In genomic region chr6:125821825-125822281, GRCh38 we compare ENCODE assay signal across 10 cellular contexts. TPM values are rescaled to one million over a fixed set of nuclear protein-coding genes. Genes with fewer than 3 reads are reported as not detected.
DNase-seq lines count a peak whose midpoint lies in the region; ATAC-seq, FAIRE-seq and TF ChIP-seq lines count a peak whose summit lies in the region.
"Had no signal": no experiment of that assay in that cellular context is flagged by ENCODE, and none has a peak within 500 bp of the region (broad histone marks: within the 10 kb centered on the region; RNA-seq: fewer than 3 reads in every experiment).

No MANE protein-coding gene starts in this region.

- H3K36me3 ChIP-seq in BE2C (peaks cover 29% of the 10 kb centered on the region), astrocyte (ENCODE audit: insufficient read depth, low read length) (peaks cover 2% of the 10 kb centered on the region), HepG2 (replicated peaks in 1 of 2; ENCODE audit: control insufficient read depth in 1 of 2, insufficient read depth in 2 of 2, low read length in 2 of 2) (no peaks in the 10 kb centered on the region; a peak in 1 of 5 replicates), mesenchymal stem cell (ENCODE audit: control insufficient read depth in 1 of 2, insufficient read depth in 2 of 2, low read depth in 1 of 2, low read length in 2 of 2) (peaks cover 0 to 26% of the 10 kb centered on the region in 2 experiments)

- CTCF ChIA-PET in HepG2 (lab: Yijun Ruan, JAX; ENCODE audit: low intra/inter-chr PET ratio, low total read pairs) = no interaction called here
- CTCF ChIA-PET in CD4-positive, alpha-beta T cell (lab: Charles Lee) = no interaction called here

- H3K9ac ChIP-seq in astrocyte (ENCODE audit: low read length) = no peak overlapping the region
- H3K9ac ChIP-seq in HepG2 (ENCODE audit: insufficient read depth, low read depth, low read length) = peak overlapping the region; percentile 1; the same call in 1 of the 2 replicates
- H3K9ac ChIP-seq in mesenchymal stem cell (ENCODE audit: low read length) = no peak overlapping the region

- H3K27ac ChIP-seq in astrocyte (ENCODE audit: low read depth, low read length) = no peak overlapping the region
- peak overlapping the region; percentile 69 for H3K27ac ChIP-seq in HepG2 (ENCODE audit: extremely low read length, insufficient read depth, low read length)
- H3K27ac ChIP-seq in mesenchymal stem cell (ENCODE audit: low read length, poor library complexity, severe bottlenecking) = no peak overlapping the region
- H3K27ac ChIP-seq in CD4-positive, alpha-beta T cell (ENCODE audit: low read depth, low read length) = no peak overlapping the region

- intact Hi-C loops in HepG2 (cut with micrococcal nuclease; ENCODE audit: unreplicated experiment) = loop anchor here (2.0 kb wide), 1 partner anchor 31 kb away; the partner anchor contains the start of gene NCOA7
- intact Hi-C loops in CD4-positive, alpha-beta T cell (cut with DNase I, micrococcal nuclease) = no loop called here

- no peaks in the 10 kb centered on the region for H3K27me3 ChIP-seq in BE2C
- no peaks in the 10 kb centered on the region for H3K27me3 ChIP-seq in astrocyte (ENCODE audit: insufficient read depth, low read length)
- H3K27me3 ChIP-seq in HepG2 (ENCODE audit: control insufficient read depth in 1 of 2, insufficient read depth in 2 of 2, low read length in 2 of 2) = no peaks in the 10 kb centered on the region
- no peaks in the 10 kb centered on the region for H3K27me3 ChIP-seq in mesenchymal stem cell (ENCODE audit: control insufficient read depth in 1 of 2, insufficient read depth in 1 of 2, low read length in 2 of 2)
- no peaks in the 10 kb centered on the region for H3K27me3 ChIP-seq in CD4-positive, alpha-beta T cell (ENCODE audit: control insufficient read depth, insufficient read depth, low read length)

- H3K4me1 ChIP-seq in BE2C = peaks cover 61% of the 10 kb centered on the region
- peaks cover 4% of the 10 kb centered on the region for H3K4me1 ChIP-seq in astrocyte (ENCODE audit: insufficient read depth, low read length)
- H3K4me1 ChIP-seq in HepG2 (ENCODE audit: insufficient read depth, low read length) = peaks cover 57% of the 10 kb centered on the region
- no peaks in the 10 kb centered on the region for H3K4me1 ChIP-seq in mesenchymal stem cell (ENCODE audit: control insufficient read depth, insufficient read depth, low read depth, low read length)

- H3K27me3 Mint-ChIP-seq in astrocyte (ENCODE audit: low read depth, unreplicated experiment) = no peaks in the 10 kb centered on the region
- no peaks in the 10 kb centered on the region for H3K27me3 Mint-ChIP-seq in CD4-positive, alpha-beta T cell

- H2AK5ac ChIP-seq in mesenchymal stem cell (ENCODE audit: low read length, severe bottlenecking) = no peak overlapping the region

- no peak overlapping the region for H3K27ac Mint-ChIP-seq in astrocyte (ENCODE audit: unreplicated experiment)
- no peak overlapping the region for H3K27ac Mint-ChIP-seq in CD4-positive, alpha-beta T cell

- no peak overlapping the region for H2BK12ac ChIP-seq in mesenchymal stem cell (ENCODE audit: low read length in 2 of 2)

- 29% methylated on average over 3 of the region's 3 CpGs for WGBS in HepG2 (ENCODE audit: low lambda C conversion rate)
- 74% methylated on average over 3 of the region's 3 CpGs for WGBS in mesenchymal stem cell

- H3K14ac ChIP-seq in mesenchymal stem cell (ENCODE audit: low read length in 2 of 2) = no peak overlapping the region

- POLR2A ChIA-PET in HepG2 (lab: Yijun Ruan, JAX) = interaction anchor here (1.0 kb wide), 1 partner anchor 31 kb away, joined by 4 read pairs; the partner anchor contains the start of gene NCOA7
- POLR2A ChIA-PET in CD4-positive, alpha-beta T cell (lab: Charles Lee) = no interaction called here

- H3K36me3 Mint-ChIP-seq in astrocyte (ENCODE audit: low read depth, unreplicated experiment) = peaks cover 7% of the 10 kb centered on the region
- H3K36me3 Mint-ChIP-seq in CD4-positive, alpha-beta T cell (ENCODE audit: low read depth) = peaks cover 71% of the 10 kb centered on the region

- H3K79me2 ChIP-seq in astrocyte (ENCODE audit: insufficient read depth, low read length) (no peaks in the 10 kb centered on the region), HepG2 (ENCODE audit: insufficient read depth, low read length) (no peaks in the 10 kb centered on the region)

- H2BK120ac ChIP-seq in mesenchymal stem cell (ENCODE audit: low read depth, low read length) = no peak overlapping the region

- H4K91ac ChIP-seq in mesenchymal stem cell (ENCODE audit: low read length) = no peak overlapping the region

- no TSS peak for BruUV-seq in HepG2 (replicated peaks; lab: Mats Ljungman, UMichigan)

- no peaks in the 10 kb centered on the region for H3K9me3 Mint-ChIP-seq in astrocyte (ENCODE audit: unreplicated experiment)
- H3K9me3 Mint-ChIP-seq in CD4-positive, alpha-beta T cell = no peaks in the 10 kb centered on the region

- TF ChIP-seq RAD21 in HepG2 (CRISPR knock-in tag; IDR thresholded peaks at IDR 0.05) = no peak; the same call in 1 of the 2 replicates

- no peak overlapping the region for H2BK15ac ChIP-seq in mesenchymal stem cell (ENCODE audit: low read depth, poor library complexity, severe bottlenecking)

- peaks cover 10% of the 10 kb centered on the region for H3K4me1 Mint-ChIP-seq in astrocyte (ENCODE audit: low read depth, unreplicated experiment)
- H3K4me1 Mint-ChIP-seq in CD4-positive, alpha-beta T cell (ENCODE audit: low read depth) = peaks cover 42% of the 10 kb centered on the region

- no peak overlapping the region for H2BK5ac ChIP-seq in mesenchymal stem cell (ENCODE audit: low read depth, low read length, poor library complexity, severe bottlenecking)

- H2AFZ ChIP-seq in astrocyte (ENCODE audit: low read depth, low read length) = no peak overlapping the region
- H2AFZ ChIP-seq in HepG2 (ENCODE audit: low read length) = no peak overlapping the region
- no peak overlapping the region for H2AFZ ChIP-seq in mesenchymal stem cell (ENCODE audit: low read depth, low read length)

- peak in 1 of 2 experiments; percentile 70; a peak in 2 of 4 replicates for TF ChIP-seq EP300 in HepG2 (IDR thresholded peaks at IDR 0.05; ENCODE audit: low read depth in 2 of 2, low read length in 2 of 2)
- peak; percentile 22; the same call in 1 of the 2 replicates for TF ChIP-seq EP300 in HepG2 (CRISPR knock-in tag; IDR thresholded peaks at IDR 0.05; ENCODE audit: borderline replicate concordance)

- peaks cover 3% of the 10 kb centered on the region for H4K20me1 ChIP-seq in astrocyte (ENCODE audit: insufficient read depth, low read length)
- H4K20me1 ChIP-seq in HepG2 (ENCODE audit: insufficient read depth, low read length) = no peaks in the 10 kb centered on the region

- no peak overlapping the region for H4K8ac ChIP-seq in mesenchymal stem cell (ENCODE audit: low read length)

- 0 out of 4 replicates have a peak, but pooled peaks of 1 of the 2 experiments have one; percentile 32 for TF ChIP-seq POLR2A in HepG2 (IDR thresholded peaks at IDR 0.05; ENCODE audit: insufficient read depth in 1 of 2, low read depth in 2 of 2, low read length in 2 of 2)

- H3K79me1 ChIP-seq in mesenchymal stem cell (replicated peaks; ENCODE audit: low read length, poor library complexity, severe bottlenecking) = peaks cover 5% of the 10 kb centered on the region

- no peak overlapping the region for H3K4ac ChIP-seq in mesenchymal stem cell (ENCODE audit: low read depth in 1 of 2, low read length in 2 of 2)

- TF ChIP-seq CTCF in BE2C (IDR thresholded peaks at IDR 0.05; ENCODE audit: low read depth, low read length) (no peak), astrocyte (IDR thresholded peaks at IDR 0.05; ENCODE audit: insufficient read depth, low read depth, low read length) (no peak), HepG2 (CRISPR knock-in tag; IDR thresholded peaks at IDR 0.05) (no peak)
- no peak for TF ChIP-seq CTCF in CD4-positive, alpha-beta T cell (IDR thresholded peaks at IDR 0.05)

- H3K4me2 ChIP-seq in astrocyte (ENCODE audit: low read length) (no peak overlapping the region), HepG2 (ENCODE audit: low read depth, low read length) (peak overlapping the region; percentile 30), mesenchymal stem cell (ENCODE audit: low read length, poor library complexity, severe bottlenecking) (no peak overlapping the region)

- no peak overlapping the region for H3K23ac ChIP-seq in mesenchymal stem cell (ENCODE audit: low read length in 2 of 2)

- no peak overlapping the region for H3K4me3 Mint-ChIP-seq in astrocyte (ENCODE audit: unreplicated experiment)
- H3K4me3 Mint-ChIP-seq in CD4-positive, alpha-beta T cell = no peak overlapping the region

- DNase-seq in BE2C (peak; percentile 68), MV-4-11 (lab: John Stamatoyannopoulos, UW) (peak; percentile 40), astrocyte (ENCODE audit: low read depth) (peak; percentile 20), HepG2 (ENCODE audit: low spot score) (peak; percentile 92), mesenchymal stem cell (no peak)
- no peak for DNase-seq in effector CD8-positive, alpha-beta T cell (lab: John Stamatoyannopoulos, UW)
- DNase-seq in CD4-positive, alpha-beta T cell = no peak
- DNase-seq: COR-L47, IMR-90 had no signal

- H3K4me3 ChIP-seq in BE2C (ENCODE audit: low read depth, low read length) (no peak overlapping the region), astrocyte (ENCODE audit: insufficient read depth, low read depth, low read length) (no peak overlapping the region), HepG2 (replicated peaks in 1 of 3; ENCODE audit: insufficient read depth in 1 of 3, low read depth in 2 of 3, low read length in 3 of 3) (no peak overlapping the region), mesenchymal stem cell (ENCODE audit: insufficient read depth in 1 of 2, low read depth in 1 of 2, low read length in 2 of 2) (no peak overlapping the region)

- in situ Hi-C loops in HepG2 (cut with HindIII; ENCODE audit: extremely low pct_ligation_motif_present, low pct_unique_long_range_greater_than_20kb) = no loop called here

- FAIRE-seq in astrocyte (lab: Jason Lieb, UNC) = no peak
- FAIRE-seq in HepG2 (lab: Jason Lieb, UNC) = peak; percentile 77

- peaks cover 3% of the 10 kb centered on the region; the same call in 1 of the 2 replicates for H3K9me3 ChIP-seq in BE2C
- H3K9me3 ChIP-seq in astrocyte (ENCODE audit: insufficient read depth, low read depth, low read length) = no peaks in the 10 kb centered on the region
- no peaks in the 10 kb centered on the region for H3K9me3 ChIP-seq in HepG2 (ENCODE audit: low read length)
- H3K9me3 ChIP-seq in mesenchymal stem cell (ENCODE audit: control insufficient read depth, low read length) = no peaks in the 10 kb centered on the region
- no peaks in the 10 kb centered on the region for H3K9me3 ChIP-seq in CD4-positive, alpha-beta T cell (ENCODE audit: control insufficient read depth, low read length)

- ATAC-seq in HepG2 = peak; percentile 98
- no peak for ATAC-seq in CD4-positive, alpha-beta T cell (ENCODE audit: poor library complexity)
- ATAC-seq in HG03175 (IDR thresholded peaks at IDR 0.05; ENCODE audit: unreplicated experiment) = no peak

- no peak overlapping the region for H3K18ac ChIP-seq in mesenchymal stem cell (ENCODE audit: low read depth in 1 of 2, low read length in 2 of 2)

RNA-seq across cellular contexts. Expression of gene NCOA7, which starts 31.1 kb away (rescaled TPM):
- polyA plus RNA-seq in BE2C (2012; ENCODE audit: insufficient read depth, insufficient read length, low read depth) = 72.5 TPM
- total RNA-seq in astrocyte = 25.4 and 26.0 TPM in 2 replicates
- total RNA-seq in HepG2 (2016; rRNA removed; fragmentation: Illumina TruSeq; extraction: Trizol) = 13.6 and 24.3 TPM in 2 replicates
- 2.1 and 2.2 TPM in 2 replicates for total RNA-seq in HepG2 (2016; cell fraction: cytosol; rRNA removed; fragmentation: Illumina TruSeq; extraction: Trizol; ENCODE audit: low read depth)
- total RNA-seq in HepG2 (2016; cell fraction: insoluble cytoplasmic fraction; rRNA removed; fragmentation: Illumina TruSeq; extraction: Trizol) = 14.1 and 25.5 TPM in 2 replicates
- total RNA-seq in HepG2 (2016; cell fraction: membrane; rRNA removed; fragmentation: Illumina TruSeq; extraction: Trizol) = 5.1 and 5.6 TPM in 2 replicates
- total RNA-seq in HepG2 (2016; cell fraction: nucleus; rRNA removed; fragmentation: Illumina TruSeq; extraction: Trizol) = 15.2 and 17.1 TPM in 2 replicates
- polyA plus RNA-seq in HepG2 (2011; rRNA removed) = 18.7 and 20.8 TPM in 2 replicates
- polyA plus RNA-seq in HepG2 (2011; cell fraction: cytosol; rRNA removed) = 14.9 and 15.1 TPM in 2 replicates
- 10.3 and 11.5 TPM in 2 replicates for polyA plus RNA-seq in HepG2 (2011; cell fraction: nucleus; rRNA removed)
- 12.9 and 15.2 TPM in 2 replicates for polyA plus RNA-seq in HepG2 (2012)
- polyA plus RNA-seq in HepG2 (2016; cell fraction: cytosol; fragmentation: Illumina TruSeq; extraction: Trizol; ENCODE audit: low read depth) = 0.77 and 0.88 TPM in 2 replicates
- polyA plus RNA-seq in HepG2 (2016; cell fraction: insoluble cytoplasmic fraction; fragmentation: Illumina TruSeq; extraction: Trizol; ENCODE audit: low read depth) = 18.7 and 19.3 TPM in 2 replicates
- 3.2 and 3.7 TPM in 2 replicates for polyA plus RNA-seq in HepG2 (2016; cell fraction: membrane; fragmentation: Illumina TruSeq; extraction: Trizol; ENCODE audit: low read depth)
- polyA plus RNA-seq in HepG2 (2016; cell fraction: nucleus; fragmentation: Illumina TruSeq; extraction: Trizol; ENCODE audit: insufficient read depth, low read depth) = 21.0 and 23.4 TPM in 2 replicates
- polyA minus RNA-seq in HepG2 (2011; rRNA and poly(A)+ RNA removed; ENCODE audit: low replicate concordance) = 42.4 and 115 TPM in 2 replicates
- polyA minus RNA-seq in HepG2 (2011; cell fraction: cytosol; rRNA and poly(A)+ RNA removed) = 19.9 and 21.1 TPM in 2 replicates
- 29.4 and 39.5 TPM in 2 replicates for polyA minus RNA-seq in HepG2 (2011; cell fraction: nucleus; rRNA and poly(A)+ RNA removed)
- polyA plus RNA-seq in mesenchymal stem cell (2013, experiment 1 of 2) = 22.8 TPM
- polyA plus RNA-seq in mesenchymal stem cell (2013, experiment 2 of 2) = 21.7 TPM
- total RNA-seq in CD4-positive, alpha-beta T cell = 10 to 100 TPM; 34.6 to 35.7 TPM

Comparison
In these comparisons a context has a peak if more than half of its experiments do, and no peak if none do; other contexts are left out.
1. DNase-seq: peak in BE2C (single experiment), MV-4-11 (single experiment), astrocyte (single experiment) and HepG2 (single experiment); none in effector CD8-positive, alpha-beta T cell (single experiment), mesenchymal stem cell (single experiment) and CD4-positive, alpha-beta T cell (0 of 10).